ENCODE assay signal across 36 cellular contexts in the genomic region with DNA sequence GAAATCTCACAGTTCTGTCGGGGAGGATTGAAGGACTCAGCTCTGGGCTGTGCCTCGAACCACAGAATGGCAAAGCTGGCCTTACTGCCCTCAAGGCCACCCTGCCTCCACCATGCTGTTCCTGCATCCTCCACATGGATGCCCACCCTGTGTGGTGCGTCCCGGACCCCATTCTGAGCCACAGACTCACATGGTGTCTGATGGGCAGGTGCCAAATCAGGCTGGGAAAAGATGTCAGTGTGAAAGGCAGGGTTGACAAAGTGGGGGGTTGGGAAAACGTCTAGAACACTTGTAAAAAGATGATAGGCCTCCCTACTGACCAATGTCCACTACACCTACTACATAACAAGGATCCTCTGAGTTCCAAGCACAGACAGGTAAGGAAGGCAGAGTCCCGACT. TPM values are rescaled to one million over a fixed set of nuclear protein-coding genes. Genes with fewer than 3 reads are reported as not detected.
A peak's percentile ranks its signal among the peaks of the same experiment; 100 is the strongest.
DNase-seq lines count a peak whose midpoint lies in the region; ATAC-seq, FAIRE-seq and TF ChIP-seq lines count a peak whose summit lies in the region.
"Had no signal": no experiment of that assay in that cellular context is flagged by ENCODE, and none has a peak within 500 bp of the region (broad histone marks: within the 10 kb centered on the region; RNA-seq: fewer than 3 reads in every experiment).

No MANE protein-coding gene starts in this region.

- H2AK5ac ChIP-seq in neuronal stem cell (ENCODE audit: low read depth, low read length) (no peak overlapping the region), trophoblast cell (ENCODE audit: low read length) (no peak overlapping the region)

- H4K91ac ChIP-seq in neuronal stem cell (ENCODE audit: low read depth, low read length, poor library complexity) (no peak overlapping the region), trophoblast cell (ENCODE audit: low read depth, low read length) (no peak overlapping the region)

- H3K4me3 ChIP-seq in HepG2 (replicated peaks in 1 of 3; ENCODE audit: insufficient read depth in 1 of 3, low read depth in 2 of 3, low read length in 3 of 3) (no peak overlapping the region), right lobe of liver (no peak overlapping the region), A549 (no peak overlapping the region), neuronal stem cell (ENCODE audit: low read length in 2 of 2) (peak overlapping the region in 1 of 2 donors; percentile 57), trophoblast cell (ENCODE audit: low read depth, low read length) (peak overlapping the region; percentile 30)
- H3K4me3 ChIP-seq: BLaER1; BLaER1 treated with 17β-estradiol and CSF1 and Interleukin-3, amounts not matched to agents 10 nM and 100 nM had no signal

- H3K4me1 ChIP-seq in HepG2 (ENCODE audit: insufficient read depth, low read length) (peaks cover 15% of the 10 kb centered on the region), right lobe of liver (no peaks in the 10 kb centered on the region), A549 (no peaks in the 10 kb centered on the region), neuronal stem cell (ENCODE audit: control insufficient read depth in 2 of 2, insufficient read depth in 1 of 2, low read depth in 1 of 2, low read length in 2 of 2) (peaks cover 5% of the 10 kb centered on the region in 2 donors), trophoblast cell (ENCODE audit: control insufficient read depth in 1 of 2, insufficient read depth in 2 of 2, low read length in 2 of 2) (no peaks in the 10 kb centered on the region)
- H3K4me1 ChIP-seq: BE2C, BLaER1 had no signal

- H2BK12ac ChIP-seq in neuronal stem cell (ENCODE audit: low read length) (no peak overlapping the region), trophoblast cell (ENCODE audit: low read length) (no peak overlapping the region)

- H3K14ac ChIP-seq in neuronal stem cell (ENCODE audit: low read length) (no peak overlapping the region), trophoblast cell (ENCODE audit: low read length) (no peak overlapping the region)

- H3K4me1 Mint-ChIP-seq in activated CD4-positive, alpha-beta T cell treated with anti-CD3 and anti-CD28 coated beads, Interleukin-2, amount 10 ng/mL, durations not matched to agents 7 days and 5 days = no peaks in the 10 kb centered on the region
- peaks cover under 1% of the 10 kb centered on the region for H3K4me1 Mint-ChIP-seq in type B pancreatic cell (ENCODE audit: unreplicated experiment)
- H3K4me1 Mint-ChIP-seq: B cell; CD14-positive monocyte; CD4-positive, alpha-beta memory T cell; CD4-positive, CD25-positive, alpha-beta regulatory T cell; CD8-positive, alpha-beta memory T cell had no signal

- H3K23ac ChIP-seq in neuronal stem cell (ENCODE audit: low read depth, low read length, poor library complexity) (no peak overlapping the region), trophoblast cell (ENCODE audit: low read length) (no peak overlapping the region)

- H3K9ac ChIP-seq in HepG2 (ENCODE audit: insufficient read depth, low read depth, low read length) (no peak overlapping the region), neuronal stem cell (ENCODE audit: low read depth, low read length, poor library complexity) (peak overlapping the region; percentile 47), trophoblast cell (ENCODE audit: low read length) (peak overlapping the region; percentile 32)
- H3K9ac ChIP-seq: BLaER1; BLaER1 treated with 17β-estradiol and CSF1 and Interleukin-3, amounts not matched to agents 10 nM and 100 nM had no signal

- H3K27me3 Mint-ChIP-seq in activated CD4-positive, alpha-beta T cell treated with anti-CD3 and anti-CD28 coated beads, Interleukin-2, amount 10 ng/mL, durations not matched to agents 7 days and 5 days = peaks cover 13% of the 10 kb centered on the region
- H3K27me3 Mint-ChIP-seq in type B pancreatic cell = peaks cover 8% of the 10 kb centered on the region

- intact Hi-C loops in HepG2 (cut with micrococcal nuclease; ENCODE audit: unreplicated experiment) (no loop called here), right lobe of liver (cut with DNase I) (no loop called here)

- CTCF ChIA-PET in HepG2 (lab: Yijun Ruan, JAX; ENCODE audit: low intra/inter-chr PET ratio, low total read pairs) (no interaction called here), A549 (lab: Yijun Ruan, JAX) (interaction anchor here (0.6 kb wide), 2 partner anchors 20 to 342 kb away, joined by 3 read pairs; no protein-coding TSS in a partner anchor)
- CTCF ChIA-PET in activated CD4-positive, alpha-beta T cell treated with anti-CD3 and anti-CD28 coated beads, Interleukin-2, amount 10 ng/mL, durations not matched to agents 7 days and 5 days (lab: Charles Lee) = no interaction called here

- no peaks in the 10 kb centered on the region for H3K36me3 Mint-ChIP-seq in activated CD4-positive, alpha-beta T cell treated with anti-CD3 and anti-CD28 coated beads, Interleukin-2, amount 10 ng/mL, durations not matched to agents 7 days and 5 days (ENCODE audit: low read depth)
- no peaks in the 10 kb centered on the region for H3K36me3 Mint-ChIP-seq in type B pancreatic cell
- H3K36me3 Mint-ChIP-seq: CD14-positive monocyte; CD8-positive, alpha-beta T cell had no signal

- no peaks in the 10 kb centered on the region; a peak in 1 of 5 replicates for H3K27me3 ChIP-seq in HepG2 (ENCODE audit: control insufficient read depth in 1 of 2, insufficient read depth in 2 of 2, low read length in 2 of 2)
- H3K27me3 ChIP-seq in right lobe of liver = no peaks in the 10 kb centered on the region
- H3K27me3 ChIP-seq in neuronal stem cell (ENCODE audit: control insufficient read depth in 3 of 3, insufficient read depth in 3 of 3, low read depth in 1 of 3, low read length in 3 of 3) = no peaks in the 10 kb centered on the region
- no peaks in the 10 kb centered on the region for H3K27me3 ChIP-seq in trophoblast cell (ENCODE audit: insufficient read depth, low read length)
- H3K27me3 ChIP-seq: BE2C; BLaER1; BLaER1 treated with 17β-estradiol and CSF1 and Interleukin-3, amounts not matched to agents 10 nM and 100 nM had no signal

- BruUV-seq in HepG2 (replicated peaks; lab: Mats Ljungman, UMichigan) = no TSS peak

- no peaks in the 10 kb centered on the region for H4K20me1 ChIP-seq in HepG2 (ENCODE audit: insufficient read depth, low read length)
- H4K20me1 ChIP-seq: BLaER1; BLaER1 treated with 17β-estradiol and CSF1 and Interleukin-3, amounts not matched to agents 10 nM and 100 nM had no signal

- TF ChIP-seq CTCF in HepG2 (CRISPR knock-in tag; IDR thresholded peaks at IDR 0.05) = no peak
- TF ChIP-seq CTCF in right lobe of liver (IDR thresholded peaks at IDR 0.05) = no peak
- TF ChIP-seq CTCF in A549 (IDR thresholded peaks at IDR 0.05) = no peak
- TF ChIP-seq CTCF in type B pancreatic cell (conservative IDR thresholded peaks at IDR 0.05) = no peak

- WGBS in HepG2 (ENCODE audit: low lambda C conversion rate) = 81% methylated on average over 5 of the region's 6 CpGs
- WGBS in right lobe of liver (ENCODE audit: insufficient coverage, low coverage, low lambda C conversion rate, missing lambda C conversion rate) = 88% methylated on average over 6 of the region's 6 CpGs
- WGBS in A549 (ENCODE audit: missing lambda C conversion rate) = 53% methylated on average over 6 of the region's 6 CpGs
- no CpG with 5 or more reads among the region's 6 CpGs for WGBS in neuronal stem cell (ENCODE audit: extremely low coverage in 2 of 2, insufficient read length in 2 of 2, insufficient replicate concordance in 1 of 2), 2 donors
- no CpG with 5 or more reads among the region's 6 CpGs for WGBS in trophoblast cell (ENCODE audit: extremely low coverage, insufficient coverage, insufficient read length)

- DNase-seq in HepG2 (ENCODE audit: low spot score) (no peak), right lobe of liver (no peak), A549 (ENCODE audit: low read depth in 1 of 2, low spot score in 1 of 2) (no peak), neuronal stem cell (ENCODE audit: low spot score) (no peak), trophoblast cell (no peak), NCI-H2227 (lab: John Stamatoyannopoulos, UW; ENCODE audit: unreplicated experiment) (no peak), type B pancreatic cell (ENCODE audit: extremely low spot score, unreplicated experiment) (no peak)
- DNase-seq in activated CD4-positive, alpha-beta T cell treated with anti-CD3 and anti-CD28 coated beads, Interleukin-2, amount 10 ng/mL, durations not matched to agents 7 days and 5 days = no peak
- DNase-seq: 8988T; ACHN; AML-193; BE2C; C1 segment of cervical spinal cord; Caco-2; Calu3; CD4-positive, alpha-beta memory T cell; CD4-positive, alpha-beta T cell; CD4-positive, CD25-positive, alpha-beta regulatory T cell; CD8-positive, alpha-beta memory T cell; CD8-positive, alpha-beta T cell; COR-L47; DMS 273 treated with DMSO at 0.1 percent for 48 hours; DMS153; DMS53; DMS79; DMS79 treated with DMSO at 0.1 percent for 48 hours; DND-41; EL had no signal

- no peak overlapping the region for H3K27ac ChIP-seq in HepG2 (ENCODE audit: extremely low read length, insufficient read depth, low read length)
- H3K27ac ChIP-seq in right lobe of liver = no peak overlapping the region
- no peak overlapping the region for H3K27ac ChIP-seq in A549
- no peak overlapping the region for H3K27ac ChIP-seq in neuronal stem cell (replicated peaks; ENCODE audit: low read length)
- no peak overlapping the region for H3K27ac ChIP-seq in trophoblast cell (ENCODE audit: low read depth, low read length)
- H3K27ac ChIP-seq: 22Rv1; BLaER1; BLaER1 treated with 17β-estradiol and CSF1 and Interleukin-3, amounts not matched to agents 10 nM and 100 nM; C4-2B had no signal

- no peak overlapping the region for H3K18ac ChIP-seq in neuronal stem cell (ENCODE audit: low read length)
- no peak overlapping the region for H3K18ac ChIP-seq in trophoblast cell (ENCODE audit: low read length)

- in situ Hi-C loops in HepG2 (cut with HindIII; ENCODE audit: extremely low pct_ligation_motif_present, low pct_unique_long_range_greater_than_20kb) = no loop called here

- no peak for TF ChIP-seq RAD21 in HepG2 (CRISPR knock-in tag; IDR thresholded peaks at IDR 0.05)
- TF ChIP-seq RAD21 in A549 (conservative IDR thresholded peaks at IDR 0.05 in 1 of 2, IDR thresholded peaks at IDR 0.05 in 1 of 2) = no peak

- no peak for TF ChIP-seq EP300 in HepG2 (IDR thresholded peaks at IDR 0.05; ENCODE audit: low read depth in 2 of 2, low read length in 2 of 2)
- TF ChIP-seq EP300 in HepG2 (CRISPR knock-in tag; IDR thresholded peaks at IDR 0.05; ENCODE audit: borderline replicate concordance) = no peak
- no peak for TF ChIP-seq EP300 in A549 (IDR thresholded peaks at IDR 0.05)

- H3K79me2 ChIP-seq in HepG2 (ENCODE audit: insufficient read depth, low read length) = peaks cover 2% of the 10 kb centered on the region
- H3K79me2 ChIP-seq in trophoblast cell (ENCODE audit: control insufficient read depth, insufficient read depth, low read length, poor library complexity) = no peaks in the 10 kb centered on the region

- H3K4me2 ChIP-seq in HepG2 (ENCODE audit: low read depth, low read length) (no peak overlapping the region), A549 (no peak overlapping the region), neuronal stem cell (ENCODE audit: insufficient read depth, low read length, poor library complexity, severe bottlenecking) (no peak overlapping the region), trophoblast cell (ENCODE audit: low read length) (no peak overlapping the region)
- H3K4me2 ChIP-seq: BLaER1; BLaER1 treated with 17β-estradiol and CSF1 and Interleukin-3, amounts not matched to agents 10 nM and 100 nM had no signal

- no peak overlapping the region for H2AFZ ChIP-seq in HepG2 (ENCODE audit: low read length)
- H2AFZ ChIP-seq in neuronal stem cell (ENCODE audit: low read length) = no peak overlapping the region
- H2AFZ ChIP-seq in trophoblast cell (ENCODE audit: insufficient read depth, low read length, poor library complexity) = no peak overlapping the region

- FAIRE-seq in HepG2 (lab: Jason Lieb, UNC) (no peak), A549 (lab: Jason Lieb, UNC) (no peak)
- FAIRE-seq: A204.1, D721Med had no signal

- TF ChIP-seq POLR2A in HepG2 (IDR thresholded peaks at IDR 0.05; ENCODE audit: insufficient read depth in 1 of 2, low read depth in 2 of 2, low read length in 2 of 2) (no peak), right lobe of liver (IDR thresholded peaks at IDR 0.05) (no peak), A549 (IDR thresholded peaks at IDR 0.05; ENCODE audit: low read length) (0 out of 2 replicates have a peak, but pooled peaks have one; percentile 4)

- no peaks in the 10 kb centered on the region for H3K9me3 Mint-ChIP-seq in activated CD4-positive, alpha-beta T cell treated with anti-CD3 and anti-CD28 coated beads, Interleukin-2, amount 10 ng/mL, durations not matched to agents 7 days and 5 days
- no peaks in the 10 kb centered on the region for H3K9me3 Mint-ChIP-seq in type B pancreatic cell
- H3K9me3 Mint-ChIP-seq: CD8-positive, alpha-beta T cell had no signal

- no peak overlapping the region for H2BK120ac ChIP-seq in neuronal stem cell (ENCODE audit: low read depth, low read length)
- H2BK120ac ChIP-seq in trophoblast cell (ENCODE audit: insufficient read depth, low read length, poor library complexity) = no peak overlapping the region

- H2BK15ac ChIP-seq in neuronal stem cell (ENCODE audit: low read length) = no peak overlapping the region

- H3K36me3 ChIP-seq in HepG2 (replicated peaks in 1 of 2; ENCODE audit: control insufficient read depth in 1 of 2, insufficient read depth in 2 of 2, low read length in 2 of 2) (peaks cover 0 to 14% of the 10 kb centered on the region in 2 experiments; a peak in 2 of 5 replicates), right lobe of liver (no peaks in the 10 kb centered on the region), neuronal stem cell (replicated peaks in 1 of 2; ENCODE audit: control insufficient read depth in 2 of 2, insufficient read depth in 2 of 2, low read length in 2 of 2) (no peaks in the 10 kb centered on the region), trophoblast cell (ENCODE audit: control insufficient read depth in 1 of 2, insufficient read depth in 2 of 2, low read length in 2 of 2) (no peaks in the 10 kb centered on the region)
- H3K36me3 ChIP-seq: BE2C; BLaER1; BLaER1 treated with 17β-estradiol and CSF1 and Interleukin-3, amounts not matched to agents 10 nM and 100 nM had no signal

- H4K8ac ChIP-seq in neuronal stem cell (ENCODE audit: low read depth, low read length) (no peak overlapping the region), trophoblast cell (ENCODE audit: low read depth, low read length) (no peak overlapping the region)

- no peak overlapping the region for H3K4ac ChIP-seq in neuronal stem cell (ENCODE audit: low read length)
- no peak overlapping the region for H3K4ac ChIP-seq in trophoblast cell (ENCODE audit: low read depth, low read length)

- H3K9me3 ChIP-seq in HepG2 (ENCODE audit: low read length) (no peaks in the 10 kb centered on the region), right lobe of liver (no peaks in the 10 kb centered on the region), A549 (no peaks in the 10 kb centered on the region), neuronal stem cell (replicated peaks in 1 of 2; ENCODE audit: control insufficient read depth in 2 of 2, insufficient read depth in 1 of 2, low read depth in 1 of 2, low read length in 2 of 2) (peaks cover 2 to 6% of the 10 kb centered on the region in 2 donors), trophoblast cell (ENCODE audit: insufficient read depth, low read depth, low read length) (peaks cover 6% of the 10 kb centered on the region)
- H3K9me3 ChIP-seq: BE2C, Caco-2 had no signal

- H2BK5ac ChIP-seq in neuronal stem cell (ENCODE audit: low read length) (no peak overlapping the region), trophoblast cell (ENCODE audit: low read depth, low read length, poor library complexity) (no peak overlapping the region)

- no peak overlapping the region for H3K4me3 Mint-ChIP-seq in activated CD4-positive, alpha-beta T cell treated with anti-CD3 and anti-CD28 coated beads, Interleukin-2, amount 10 ng/mL, durations not matched to agents 7 days and 5 days
- no peak overlapping the region for H3K4me3 Mint-ChIP-seq in type B pancreatic cell
- H3K4me3 Mint-ChIP-seq: B cell; CD14-positive monocyte; CD4-positive, alpha-beta memory T cell; CD4-positive, alpha-beta T cell; CD4-positive, CD25-positive, alpha-beta regulatory T cell; CD8-positive, alpha-beta memory T cell; CD8-positive, alpha-beta T cell had no signal

- no peak for ATAC-seq in HepG2
- ATAC-seq in right lobe of liver = no peak
- ATAC-seq in A549 = no peak
- ATAC-seq: CD8-positive, alpha-beta T cell had no signal

- no peak overlapping the region for H4K12ac ChIP-seq in trophoblast cell (ENCODE audit: low read depth, low read length)

- no peak overlapping the region for H3K27ac Mint-ChIP-seq in activated CD4-positive, alpha-beta T cell treated with anti-CD3 and anti-CD28 coated beads, Interleukin-2, amount 10 ng/mL, durations not matched to agents 7 days and 5 days
- no peak overlapping the region for H3K27ac Mint-ChIP-seq in type B pancreatic cell
- H3K27ac Mint-ChIP-seq: B cell; CD14-positive monocyte; CD4-positive, alpha-beta T cell; CD4-positive, CD25-positive, alpha-beta regulatory T cell; CD8-positive, alpha-beta memory T cell; CD8-positive, alpha-beta T cell had no signal

- H3K79me1 ChIP-seq in neuronal stem cell (ENCODE audit: low read depth, low read length) = no peaks in the 10 kb centered on the region
- no peaks in the 10 kb centered on the region for H3K79me1 ChIP-seq in trophoblast cell (ENCODE audit: low read length)

- POLR2A ChIA-PET in HepG2 (lab: Yijun Ruan, JAX) = no interaction called here
- POLR2A ChIA-PET in A549 (lab: Yijun Ruan, JAX) = no interaction called here
- POLR2A ChIA-PET in activated CD4-positive, alpha-beta T cell treated with anti-CD3 and anti-CD28 coated beads, Interleukin-2, amount 10 ng/mL, durations not matched to agents 7 days and 5 days (lab: Charles Lee) = no interaction called here

RNA-seq across cellular contexts. Expression of a gene that starts 49.4 kb away (rescaled TPM):
- 17.8 and 31.1 TPM in 2 replicates for total RNA-seq in HepG2 (2016; rRNA removed; fragmentation: Illumina TruSeq; extraction: Trizol)
- 8.6 and 9.5 TPM in 2 replicates for total RNA-seq in HepG2 (2016; cell fraction: cytosol; rRNA removed; fragmentation: Illumina TruSeq; extraction: Trizol; ENCODE audit: low read depth)
- total RNA-seq in HepG2 (2016; cell fraction: insoluble cytoplasmic fraction; rRNA removed; fragmentation: Illumina TruSeq; extraction: Trizol) = 21.0 and 33.6 TPM in 2 replicates
- 14.2 and 16.6 TPM in 2 replicates for total RNA-seq in HepG2 (2016; cell fraction: membrane; rRNA removed; fragmentation: Illumina TruSeq; extraction: Trizol)
- 36.0 and 40.5 TPM in 2 replicates for total RNA-seq in HepG2 (2016; cell fraction: nucleus; rRNA removed; fragmentation: Illumina TruSeq; extraction: Trizol)
- polyA plus RNA-seq in HepG2 (2011; rRNA removed) = 70.6 and 72.7 TPM in 2 replicates
- 57.2 and 64.0 TPM in 2 replicates for polyA plus RNA-seq in HepG2 (2011; cell fraction: cytosol; rRNA removed)
- polyA plus RNA-seq in HepG2 (2011; cell fraction: nucleus; rRNA removed) = 46.5 and 49.1 TPM in 2 replicates
- 54.2 and 56.1 TPM in 2 replicates for polyA plus RNA-seq in HepG2 (2012)
- 3.8 TPM in 2 replicates for polyA plus RNA-seq in HepG2 (2016; cell fraction: cytosol; fragmentation: Illumina TruSeq; extraction: Trizol; ENCODE audit: low read depth)
- polyA plus RNA-seq in HepG2 (2016; cell fraction: insoluble cytoplasmic fraction; fragmentation: Illumina TruSeq; extraction: Trizol; ENCODE audit: low read depth) = 18.7 and 22.3 TPM in 2 replicates
- polyA plus RNA-seq in HepG2 (2016; cell fraction: membrane; fragmentation: Illumina TruSeq; extraction: Trizol; ENCODE audit: low read depth) = 5.8 and 6.3 TPM in 2 replicates
- polyA plus RNA-seq in HepG2 (2016; cell fraction: nucleus; fragmentation: Illumina TruSeq; extraction: Trizol; ENCODE audit: insufficient read depth, low read depth) = 52.3 and 55.0 TPM in 2 replicates
- 48.9 and 62.2 TPM in 2 replicates for polyA minus RNA-seq in HepG2 (2011; rRNA and poly(A)+ RNA removed; ENCODE audit: low replicate concordance)
- 32.5 and 41.6 TPM in 2 replicates for polyA minus RNA-seq in HepG2 (2011; cell fraction: cytosol; rRNA and poly(A)+ RNA removed)
- 114 and 124 TPM in 2 replicates for polyA minus RNA-seq in HepG2 (2011; cell fraction: nucleus; rRNA and poly(A)+ RNA removed)
- 10 to 100 TPM; 29.5 to 46.9 (median 40.8) TPM for total RNA-seq in right lobe of liver
- 76.6 TPM in 2 replicates for polyA plus RNA-seq in A549 (2011; rRNA removed)
- 43.2 and 45.1 TPM in 2 replicates for polyA plus RNA-seq in A549 (2012; cell fraction: cytosol; rRNA removed)
- 44.9 and 58.5 TPM in 2 replicates for polyA plus RNA-seq in A549 (2012; cell fraction: nucleus; rRNA removed)
- 37.5 to 40.6 TPM (median 39.6 TPM) in 3 replicates for polyA plus RNA-seq in A549 (2017; fragmentation: RNase III; extraction: RNeasy Plus Mini Kit Qiagen cat#74134 plus additional on column Dnase treatment)
- polyA minus RNA-seq in A549 (2011; rRNA and poly(A)+ RNA removed) = 54.6 and 60.5 TPM in 2 replicates
- polyA plus RNA-seq in neuronal stem cell (2013, experiment 1 of 2) = 31.2 TPM
- 30.8 TPM for polyA plus RNA-seq in neuronal stem cell (2013, experiment 2 of 2)
- 31.0 and 33.1 TPM in 2 replicates for polyA plus RNA-seq in trophoblast cell (2013)
- total RNA-seq in activated CD4-positive, alpha-beta T cell treated with anti-CD3 and anti-CD28 coated beads, Interleukin-2, amount 10 ng/mL, durations not matched to agents 7 days and 5 days = 10 to 100 TPM; 43.5 to 54.8 TPM
- 35.7 and 50.0 TPM in 2 replicates for total RNA-seq in type B pancreatic cell (ENCODE audit: low replicate concordance)
